32 cellular contexts compared by ENCODE assay signal in genomic region chr17:18229771-18230170, GRCh38.
"Had no signal": no experiment of that assay in that cellular context is flagged by ENCODE, and none has a peak within 500 bp of the region (broad histone marks: within the 10 kb centered on the region; RNA-seq: fewer than 3 reads in every experiment).

No MANE protein-coding gene starts in this region.

- H3K9me3 ChIP-seq: adrenal gland, breast epithelium, gastroesophageal sphincter, neutrophil, ovary, sigmoid colon, thyroid gland, upper lobe of left lung, vagina had no signal

- H3K36me3 ChIP-seq: breast epithelium, ovary had no signal

- H3K27ac ChIP-seq: adrenal gland, breast epithelium, gastroesophageal sphincter, neutrophil, ovary, sigmoid colon, thyroid gland, upper lobe of left lung, vagina, WERI-Rb-1 had no signal

- ATAC-seq: activated CD4-positive, CD25-positive, alpha-beta regulatory T cell treated with anti-CD3 and anti-CD28 coated beads, Interleukin-2, amount 50 U/mL, for 24 hours; gastroesophageal sphincter; naive thymus-derived CD8-positive, alpha-beta T cell; stimulated activated effector memory CD8-positive, alpha-beta T cell treated with anti-CD3 and anti-CD28 coated beads, Interleukin-12 subunit alpha, Interleukin-12 subunit beta, amount 100 ng/mL, for 72 hours had no signal

- H3K4me3 ChIP-seq: adrenal gland, breast epithelium, gastroesophageal sphincter, ovary, sigmoid colon, thyroid gland, upper lobe of left lung, vagina had no signal

- H3K9me3 Mint-ChIP-seq: activated naive CD8-positive, alpha-beta T cell treated with anti-CD3 and anti-CD28 coated beads for 36 hours; central memory CD8-positive, alpha-beta T cell; immature natural killer cell; memory B cell; naive thymus-derived CD8-positive, alpha-beta T cell; stimulated activated effector memory CD8-positive, alpha-beta T cell treated with anti-CD3 and anti-CD28 coated beads, Interleukin-12 subunit alpha, Interleukin-12 subunit beta, amount 100 ng/mL, for 72 hours; stimulated activated naive CD8-positive, alpha-beta T cell treated with anti-CD3 and anti-CD28 coated beads, Interleukin-15, Interleukin-2, amounts not matched to agents 100 ng/mL and 50 ng/mL, for 24 hours; T-helper 1 cell treated with Interleukin-12 subunit alpha and Interleukin-12 subunit beta and Interleukin-4 antibody, amounts not matched to agents 30 μg/mL and 1 μg/mL, for 36 hours had no signal

- H3K36me3 Mint-ChIP-seq: activated naive CD8-positive, alpha-beta T cell treated with anti-CD3 and anti-CD28 coated beads for 36 hours; immature natural killer cell had no signal

- H3K27ac Mint-ChIP-seq: activated naive CD8-positive, alpha-beta T cell treated with anti-CD3 and anti-CD28 coated beads for 36 hours; immature natural killer cell; memory B cell; naive thymus-derived CD8-positive, alpha-beta T cell; progenitor cell of endocrine pancreas; stimulated activated naive CD8-positive, alpha-beta T cell treated with anti-CD3 and anti-CD28 coated beads, Interleukin-15, Interleukin-2, amounts not matched to agents 100 ng/mL and 50 ng/mL, for 24 hours; T-helper 1 cell treated with Interleukin-12 subunit alpha and Interleukin-12 subunit beta and Interleukin-4 antibody, amounts not matched to agents 30 μg/mL and 1 μg/mL, for 36 hours had no signal

- H3K27me3 Mint-ChIP-seq: activated naive CD8-positive, alpha-beta T cell treated with anti-CD3 and anti-CD28 coated beads for 36 hours; central memory CD8-positive, alpha-beta T cell; memory B cell; naive thymus-derived CD8-positive, alpha-beta T cell; progenitor cell of endocrine pancreas; stimulated activated naive CD8-positive, alpha-beta T cell treated with anti-CD3 and anti-CD28 coated beads, Interleukin-15, Interleukin-2, amounts not matched to agents 100 ng/mL and 50 ng/mL, for 24 hours had no signal

- H3K4me3 Mint-ChIP-seq: activated naive CD8-positive, alpha-beta T cell treated with anti-CD3 and anti-CD28 coated beads for 36 hours; central memory CD8-positive, alpha-beta T cell; immature natural killer cell; memory B cell; stimulated activated effector memory CD8-positive, alpha-beta T cell treated with anti-CD3 and anti-CD28 coated beads, Interleukin-12 subunit alpha, Interleukin-12 subunit beta, amount 100 ng/mL, for 72 hours; stimulated activated naive CD8-positive, alpha-beta T cell treated with anti-CD3 and anti-CD28 coated beads, Interleukin-15, Interleukin-2, amounts not matched to agents 100 ng/mL and 50 ng/mL, for 24 hours; T-helper 1 cell treated with Interleukin-12 subunit alpha and Interleukin-12 subunit beta and Interleukin-4 antibody, amounts not matched to agents 30 μg/mL and 1 μg/mL, for 36 hours had no signal

- DNase-seq: activated CD4-positive, alpha-beta T cell treated with anti-CD3 and anti-CD28 coated beads for 48 hours; activated CD4-positive, alpha-beta T cell treated with anti-CD3 and anti-CD28 coated beads, Interleukin-2, amount 50 U/mL, for 48 hours; activated CD8-positive, alpha-beta memory T cell treated with anti-CD3 and anti-CD28 coated beads for 24 hours; activated effector memory CD4-positive, alpha-beta T cell treated with Interleukin-2 at 50 U/mL for 16 hours; activated naive CD4-positive, alpha-beta T cell treated with Interleukin-2 at 50 U/mL for 16 hours; activated naive CD8-positive, alpha-beta T cell treated with anti-CD3 and anti-CD28 coated beads for 36 hours; dermis blood vessel endothelial cell; effector memory CD4-positive, alpha-beta T cell; immature natural killer cell; kidney; ovary; sigmoid colon; small intestine; stimulated activated CD4-positive, alpha-beta T cell treated with anti-CD3 and anti-CD28 coated beads, Interleukin-4, amount 100 ng/mL, for 24 hours; SW 1271; T-helper 9 cell; thyroid gland; upper lobe of left lung; WERI-Rb-1 had no signal

- H3K27me3 ChIP-seq: adrenal gland, breast epithelium, gastroesophageal sphincter, ovary, sigmoid colon, thyroid gland, upper lobe of left lung, vagina had no signal
